In the genomic region with DNA sequence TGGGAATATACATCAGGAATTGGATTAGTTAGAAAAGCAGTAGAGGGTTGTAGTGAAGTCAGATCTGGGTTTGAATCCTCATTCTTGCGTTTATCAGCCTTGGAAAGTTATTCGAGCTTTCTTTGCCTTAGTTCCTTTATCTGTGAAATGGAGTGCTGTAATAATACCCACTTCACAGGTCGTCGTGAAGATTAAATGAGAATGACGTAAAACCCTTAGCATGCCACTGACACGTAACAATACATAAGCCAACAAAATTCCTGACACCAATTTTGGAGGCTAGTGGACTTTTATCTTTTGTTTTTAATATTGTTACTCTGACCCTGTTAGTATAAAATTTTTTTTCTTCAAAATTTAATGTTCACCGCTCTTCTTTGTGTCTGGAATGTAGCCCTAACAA, we compare ENCODE assay signal across 11 cellular contexts. TPM values are rescaled to one million over a fixed set of nuclear protein-coding genes. Genes with fewer than 3 reads are reported as not detected.
A peak's percentile ranks its signal among the peaks of the same experiment; 100 is the strongest.
DNase-seq lines count a peak whose midpoint lies in the region; ATAC-seq and TF ChIP-seq lines count a peak whose summit lies in the region.
"Had no signal": no experiment of that assay in that cellular context is flagged by ENCODE, and none has a peak within 500 bp of the region (broad histone marks: within the 10 kb centered on the region; RNA-seq: fewer than 3 reads in every experiment).

No MANE protein-coding gene starts in this region.

- in situ Hi-C loops in IMR-90 (cut with MboI; ENCODE audit: low sequenced_read_pairs) = no loop called here

- peaks cover 3% of the 10 kb centered on the region; the same call in 1 of the 2 replicates for H3K9me1 ChIP-seq in IMR-90 (ENCODE audit: insufficient read depth, low read length)

- peaks cover 40 to 88% of the 10 kb centered on the region in 2 experiments for H3K79me1 ChIP-seq in IMR-90 (ENCODE audit: low read depth in 1 of 2, low read length in 2 of 2)

- H2AK9ac ChIP-seq in IMR-90 (replicated peaks; ENCODE audit: low read depth, low read length, poor library complexity) = no peak overlapping the region

- peak overlapping the region; percentile 40; the same call in 1 of the 2 replicates for H3K18ac ChIP-seq in IMR-90 (ENCODE audit: low read depth, low read length)

- peak overlapping the region; percentile 75 for H2BK5ac ChIP-seq in IMR-90 (ENCODE audit: low read depth, low read length, poor library complexity, severe bottlenecking)

- H3K27me3 Mint-ChIP-seq in activated T-helper 1 cell treated with anti-CD3 and anti-CD28 coated beads, Interleukin-12 subunit alpha, Interleukin-12 subunit beta, Interleukin-2, Interleukin-4 antibody, amounts not matched to agents 30 ng/mL and 10 ng/mL and 1 ng/mL, durations not matched to agents 14 hours and 24 hours and 36 hours (ENCODE audit: insufficient read depth) = no peaks in the 10 kb centered on the region

- 0 out of 2 replicates have a peak overlapping the region, but pooled peaks have one; percentile 32 for H2BK120ac ChIP-seq in IMR-90 (ENCODE audit: low read depth, low read length)

- no peak overlapping the region for H2BK20ac ChIP-seq in IMR-90 (ENCODE audit: low read depth, low read length)

- POLR2A ChIA-PET in IMR-90 (lab: Charles Lee; ENCODE audit: unreplicated experiment) = no interaction called here

- 0 out of 2 replicates have a peak overlapping the region, but pooled peaks have one; percentile 70 for H4K91ac ChIP-seq in IMR-90 (ENCODE audit: insufficient read depth, low read depth, low read length)

- peaks cover 56% of the 10 kb centered on the region for H3K4me1 Mint-ChIP-seq in activated T-helper 1 cell treated with anti-CD3 and anti-CD28 coated beads, Interleukin-12 subunit alpha, Interleukin-12 subunit beta, Interleukin-2, Interleukin-4 antibody, amounts not matched to agents 30 ng/mL and 10 ng/mL and 1 ng/mL, durations not matched to agents 14 hours and 24 hours and 36 hours (ENCODE audit: low read depth)

- no peak for DNase-seq in IMR-90
- DNase-seq in activated T-helper 1 cell treated with anti-CD3 and anti-CD28 coated beads, Interleukin-12 subunit alpha, Interleukin-12 subunit beta, Interleukin-2, Interleukin-4 antibody, amounts not matched to agents 30 ng/mL and 10 ng/mL and 1 ng/mL, durations not matched to agents 14 hours and 24 hours and 36 hours (ENCODE audit: low spot score) = no peak
- no peak for DNase-seq in smooth muscle cell (lab: John Stamatoyannopoulos, UW; ENCODE audit: unreplicated experiment)
- DNase-seq in stimulated activated CD4-positive, alpha-beta T cell treated with anti-CD3 and anti-CD28 coated beads, Interleukin-1b, Interleukin-23, amount 100 ng/mL, for 48 hours = no peak
- DNase-seq in activated CD4-positive, alpha-beta T cell treated with anti-CD3 and anti-CD28 coated beads for 48 hours = no peak
- DNase-seq: NCI-H146, NCI-H748 treated with DMSO at 0.1 percent for 48 hours, Right ventricle myocardium superior had no signal

- no peak for TF ChIP-seq RAD21 in IMR-90 (IDR thresholded peaks at IDR 0.05; ENCODE audit: low read length)

- H3K9ac ChIP-seq in IMR-90 (ENCODE audit: low read depth, low read length) = no peak overlapping the region
- H3K9ac ChIP-seq in smooth muscle cell (ENCODE audit: low read depth) = no peak overlapping the region
- H3K9ac ChIP-seq: BLaER1 had no signal

- peak overlapping the region; percentile 65; the same call in 1 of the 2 replicates for H3K4ac ChIP-seq in IMR-90 (ENCODE audit: low read depth, low read length)

- H3K27ac ChIP-seq in IMR-90 (ENCODE audit: insufficient read depth, low read length) = no peak overlapping the region
- H3K27ac ChIP-seq in mesodermal cell (ENCODE audit: low read depth, low read length, severe bottlenecking) = peak overlapping the region; percentile 83
- H3K27ac ChIP-seq in smooth muscle cell (ENCODE audit: low read depth) = peak overlapping the region; percentile 70
- H3K27ac ChIP-seq: BLaER1 had no signal

- CTCF ChIA-PET in IMR-90 (lab: Yijun Ruan, JAX) = no interaction called here

- H2AK5ac ChIP-seq in IMR-90 (ENCODE audit: low read depth, low read length) = no peak overlapping the region

- intact Hi-C loops in IMR-90 (cut with micrococcal nuclease) = no loop called here
- intact Hi-C loops in activated T-helper 1 cell treated with anti-CD3 and anti-CD28 coated beads, Interleukin-12 subunit alpha, Interleukin-12 subunit beta, Interleukin-2, Interleukin-4 antibody, amounts not matched to agents 30 ng/mL and 10 ng/mL and 1 ng/mL, durations not matched to agents 14 hours and 24 hours and 36 hours (cut with micrococcal nuclease) = no loop called here

- H3K9me3 ChIP-seq in IMR-90 (ENCODE audit: control insufficient read depth, insufficient read depth, low read length) (no peaks in the 10 kb centered on the region), mesodermal cell (ENCODE audit: control insufficient read depth, low read length) (no peaks in the 10 kb centered on the region), smooth muscle cell (replicated peaks; ENCODE audit: low read depth) (no peaks in the 10 kb centered on the region)
- H3K9me3 ChIP-seq: BLaER1 had no signal

- H3K4me3 ChIP-seq in IMR-90 (ENCODE audit: insufficient read depth, low read depth, low read length) = no peak overlapping the region
- no peak overlapping the region for H3K4me3 ChIP-seq in mesodermal cell (ENCODE audit: extremely low read depth, insufficient read depth, low read length, poor library complexity, severe bottlenecking)
- no peak overlapping the region for H3K4me3 ChIP-seq in smooth muscle cell
- H3K4me3 ChIP-seq: BLaER1 had no signal

- peaks cover 48% of the 10 kb centered on the region for H3K79me2 ChIP-seq in smooth muscle cell (ENCODE audit: low read depth)

- TF ChIP-seq POLR2A in IMR-90 (IDR thresholded peaks at IDR 0.05; ENCODE audit: low read depth, low read length) = no peak

- no peak overlapping the region for H3K4me3 Mint-ChIP-seq in activated T-helper 1 cell treated with anti-CD3 and anti-CD28 coated beads, Interleukin-12 subunit alpha, Interleukin-12 subunit beta, Interleukin-2, Interleukin-4 antibody, amounts not matched to agents 30 ng/mL and 10 ng/mL and 1 ng/mL, durations not matched to agents 14 hours and 24 hours and 36 hours

- H3K23ac ChIP-seq in IMR-90 (ENCODE audit: low read depth, low read length) = no peak overlapping the region

- H4K5ac ChIP-seq in IMR-90 (ENCODE audit: low read depth, low read length) = no peak overlapping the region

- no peak overlapping the region; the same call in 1 of the 2 replicates for H3K4me2 ChIP-seq in IMR-90 (ENCODE audit: low read depth, low read length)
- H3K4me2 ChIP-seq in smooth muscle cell = peak overlapping the region; percentile 72

- H3K36me3 Mint-ChIP-seq in activated T-helper 1 cell treated with anti-CD3 and anti-CD28 coated beads, Interleukin-12 subunit alpha, Interleukin-12 subunit beta, Interleukin-2, Interleukin-4 antibody, amounts not matched to agents 30 ng/mL and 10 ng/mL and 1 ng/mL, durations not matched to agents 14 hours and 24 hours and 36 hours (ENCODE audit: low read depth) = peaks cover 52% of the 10 kb centered on the region

- H2AFZ ChIP-seq in IMR-90 (replicated peaks; ENCODE audit: low read length, poor library complexity) = no peak overlapping the region
- no peak overlapping the region for H2AFZ ChIP-seq in smooth muscle cell (ENCODE audit: low read depth)

- no peak for TF ChIP-seq CTCF in IMR-90 (conservative IDR thresholded peaks at IDR 0.05; ENCODE audit: low read depth, low read length)
- TF ChIP-seq CTCF in smooth muscle cell (IDR thresholded peaks at IDR 0.05; ENCODE audit: borderline replicate concordance, insufficient read depth, poor library complexity, severe bottlenecking) = no peak

- BruUV-seq in IMR-90 (replicated peaks; lab: Mats Ljungman, UMichigan) = no TSS peak

- H3K27me3 ChIP-seq in IMR-90 (ENCODE audit: control insufficient read depth, insufficient read depth, low read length) = no peaks in the 10 kb centered on the region
- no peaks in the 10 kb centered on the region for H3K27me3 ChIP-seq in smooth muscle cell (ENCODE audit: low read depth)
- H3K27me3 ChIP-seq: BLaER1 had no signal

- dilution Hi-C loops in IMR-90 (cut with HindIII; ENCODE audit: low sequenced_read_pairs, unreplicated experiment) = no loop called here

- peaks cover 22% of the 10 kb centered on the region for H3F3A ChIP-seq in smooth muscle cell (ENCODE audit: low read depth)

- no peak for ATAC-seq in IMR-90 (ENCODE audit: low read depth)
- no peak for ATAC-seq in HG03342 (IDR thresholded peaks at IDR 0.05; ENCODE audit: unreplicated experiment)

- no peaks in the 10 kb centered on the region for H3K9me3 Mint-ChIP-seq in activated T-helper 1 cell treated with anti-CD3 and anti-CD28 coated beads, Interleukin-12 subunit alpha, Interleukin-12 subunit beta, Interleukin-2, Interleukin-4 antibody, amounts not matched to agents 30 ng/mL and 10 ng/mL and 1 ng/mL, durations not matched to agents 14 hours and 24 hours and 36 hours

- no peak overlapping the region for H2BK15ac ChIP-seq in IMR-90 (ENCODE audit: low read depth, low read length)

- H3K56ac ChIP-seq in IMR-90 (ENCODE audit: extremely low read depth, insufficient read depth, low read length) = no peak overlapping the region

- peak overlapping the region; percentile 20 for H3K27ac Mint-ChIP-seq in activated T-helper 1 cell treated with anti-CD3 and anti-CD28 coated beads, Interleukin-12 subunit alpha, Interleukin-12 subunit beta, Interleukin-2, Interleukin-4 antibody, amounts not matched to agents 30 ng/mL and 10 ng/mL and 1 ng/mL, durations not matched to agents 14 hours and 24 hours and 36 hours

- H4K20me1 ChIP-seq in IMR-90 (ENCODE audit: insufficient read depth, low read length) (no peaks in the 10 kb centered on the region), smooth muscle cell (ENCODE audit: low read depth) (peaks cover 22% of the 10 kb centered on the region)

- H3K14ac ChIP-seq in IMR-90 (replicated peaks; ENCODE audit: low read depth, low read length) = no peak overlapping the region

- WGBS in IMR-90 (ENCODE audit: extremely low coverage in 2 of 2, insufficient read length in 1 of 2), 2 experiments = no CpG with 5 or more reads among the region's 7 CpGs
- WGBS in mesodermal cell (ENCODE audit: insufficient coverage in 2 of 2), 2 experiments = 90 to 100% methylated on average over 2 to 3 of the region's 7 CpGs
- WGBS in smooth muscle cell (ENCODE audit: low lambda C conversion rate) = 70% methylated on average over 7 of the region's 7 CpGs

- peaks cover 23% of the 10 kb centered on the region for H3K36me3 ChIP-seq in IMR-90 (ENCODE audit: control insufficient read depth, insufficient read depth, low read length)
- H3K36me3 ChIP-seq in mesodermal cell (ENCODE audit: control insufficient read depth, insufficient read depth, low read length) = peaks cover 51% of the 10 kb centered on the region
- no peaks in the 10 kb centered on the region for H3K36me3 ChIP-seq in smooth muscle cell (ENCODE audit: low read depth)

- H4K8ac ChIP-seq in IMR-90 (ENCODE audit: low read depth in 2 of 2, low read length in 2 of 2) = peak overlapping the region in 1 of 2 experiments; percentile 71; a peak in 2 of 4 replicates

- H3K4me1 ChIP-seq in IMR-90 (ENCODE audit: control insufficient read depth, insufficient read depth, low read length) (peaks cover 20% of the 10 kb centered on the region), mesodermal cell (ENCODE audit: control insufficient read depth, insufficient read depth, low read length, poor library complexity, severe bottlenecking) (peaks cover 33% of the 10 kb centered on the region), smooth muscle cell (ENCODE audit: low read depth) (peaks cover 38% of the 10 kb centered on the region)

RNA-seq across cellular contexts. Expression of gene SKP2, which starts 3.4 kb away (rescaled TPM):
- total RNA-seq in IMR-90 (2012; rRNA removed) (72.5 and 92.1 TPM in 2 replicates), smooth muscle cell (53.8 and 61.8 TPM in 2 replicates)
- polyA plus RNA-seq in IMR-90 (2012; rRNA removed) (19.9 and 23.3 TPM in 2 replicates), smooth muscle cell (38.8 and 42.8 TPM in 2 replicates)
- 9.6 and 17.9 TPM in 2 replicates for polyA plus RNA-seq in IMR-90 (2012; cell fraction: cytosol; rRNA removed)
- 8.1 and 18.7 TPM in 2 replicates for polyA plus RNA-seq in IMR-90 (2012; cell fraction: nucleus; rRNA removed; ENCODE audit: low replicate concordance)
- total RNA-seq in activated T-helper 1 cell treated with anti-CD3 and anti-CD28 coated beads, Interleukin-12 subunit alpha, Interleukin-12 subunit beta, Interleukin-2, Interleukin-4 antibody, amounts not matched to agents 30 ng/mL and 10 ng/mL and 1 ng/mL, durations not matched to agents 14 hours and 24 hours and 36 hours = 54.6 and 61.2 TPM in 2 replicates
- 42.5 TPM for polyA plus RNA-seq in mesodermal cell (2013, experiment 1 of 2)
- polyA plus RNA-seq in mesodermal cell (2013, experiment 2 of 2) = 45.5 TPM

RNA-seq across cellular contexts. Expression of gene LMBRD2, which starts 3.6 kb away (rescaled TPM):
- total RNA-seq in IMR-90 (2012; rRNA removed) (5.2 and 11.4 TPM in 2 replicates), smooth muscle cell (16.4 and 18.5 TPM in 2 replicates)
- polyA plus RNA-seq in IMR-90 (2012; rRNA removed) (1.3 and 1.8 TPM in 2 replicates), smooth muscle cell (2.5 and 5.0 TPM in 2 replicates)
- 0.19 and 0.26 TPM in 2 replicates for polyA plus RNA-seq in IMR-90 (2012; cell fraction: cytosol; rRNA removed)
- polyA plus RNA-seq in IMR-90 (2012; cell fraction: nucleus; rRNA removed; ENCODE audit: low replicate concordance) = 0.30 and 2.2 TPM in 2 replicates
- 8.9 and 12.3 TPM in 2 replicates for total RNA-seq in activated T-helper 1 cell treated with anti-CD3 and anti-CD28 coated beads, Interleukin-12 subunit alpha, Interleukin-12 subunit beta, Interleukin-2, Interleukin-4 antibody, amounts not matched to agents 30 ng/mL and 10 ng/mL and 1 ng/mL, durations not matched to agents 14 hours and 24 hours and 36 hours
- 5.2 TPM for polyA plus RNA-seq in mesodermal cell (2013, experiment 1 of 2)
- polyA plus RNA-seq in mesodermal cell (2013, experiment 2 of 2) = 7.6 TPM
